ENCODE assay signal across 28 cellular contexts in the genomic region with DNA sequence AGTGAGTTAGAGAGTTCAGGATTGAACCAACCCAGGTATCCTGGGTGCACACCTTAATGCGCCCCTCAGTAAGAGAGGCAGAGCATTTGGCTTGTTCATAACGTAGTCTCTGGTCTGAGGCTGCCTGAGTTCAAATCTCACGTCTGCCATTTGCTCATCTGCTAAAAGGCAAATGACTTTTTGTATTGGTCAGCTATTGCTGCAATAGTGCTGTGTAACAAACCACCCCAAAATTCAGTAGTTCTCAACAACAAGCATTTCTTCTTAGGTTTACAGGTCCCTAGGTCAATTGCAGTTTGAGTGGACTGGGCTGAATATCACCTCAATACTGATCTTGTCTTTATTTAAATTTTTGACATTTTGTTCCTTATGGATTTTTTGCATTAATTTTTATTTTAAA. TPM values are rescaled to one million over a fixed set of nuclear protein-coding genes. Genes with fewer than 3 reads are reported as not detected.
"Had no signal": no experiment of that assay in that cellular context is flagged by ENCODE, and none has a peak within 500 bp of the region (broad histone marks: within the 10 kb centered on the region; RNA-seq: fewer than 3 reads in every experiment).

No MANE protein-coding gene starts in this region.

- H3K4me3 ChIP-seq: MG63, Peyer's patch, SJSA1 had no signal

- H3K27me3 ChIP-seq: MG63, Peyer's patch, SJSA1 had no signal

- ATAC-seq: PC-3, T-cell had no signal

- H3K4me1 ChIP-seq: Peyer's patch had no signal

- H3K9me3 ChIP-seq: Peyer's patch, SJSA1, SK-N-SH had no signal

- H3K27ac ChIP-seq: Peyer's patch, SJSA1 had no signal

- H3K9ac ChIP-seq: SK-N-SH had no signal

- H3K9me3 Mint-ChIP-seq: T-cell had no signal

- H3K4me2 ChIP-seq: SK-N-SH had no signal

- H3K4me3 Mint-ChIP-seq: T-cell had no signal

- H3K9me2 ChIP-seq: SK-N-SH had no signal

- H3K36me3 Mint-ChIP-seq: T-cell had no signal

- DNase-seq: Kasumi-1, MG63, NCI-H1092, NCI-H1105, NCI-H1417 treated with DMSO at 0.1 percent for 48 hours, NCI-H1436 treated with DMSO at 0.1 percent for 48 hours, NCI-H1694 treated with DMSO at 0.1 percent for 48 hours, NCI-H187 treated with DMSO at 0.1 percent for 48 hours, NCI-H2029, NCI-H2081, NCI-H2171 treated with DMSO at 0.1 percent for 48 hours, NCI-H2227 treated with DMSO at 0.1 percent for 48 hours, NCI-H345, NCI-H446 treated with DMSO at 0.1 percent for 48 hours, NCI-H510A, NCI-H524, NCI-H526, NCI-H69, NCI-H748 treated with DMSO at 0.1 percent for 48 hours, NCI-H82, PC-3, Peyer's patch, Right ventricle myocardium superior, RPMI8226, SHP77 treated with DMSO at 0.1 percent for 48 hours, SK-N-SH, T-cell had no signal

- H3K36me3 ChIP-seq: MG63, Peyer's patch, SJSA1 had no signal

- H3K27ac Mint-ChIP-seq: T-cell had no signal

RNA-seq across cellular contexts. Expression of gene RASD2, which starts 18.1 kb away (rescaled TPM):
- total RNA-seq: SJSA1 had no signal

RNA-seq across cellular contexts. Expression of gene MB, which starts 58.4 kb away (rescaled TPM):
- total RNA-seq: SJSA1, T-cell had no signal
